2 cellular contexts compared by ENCODE assay signal in genomic region chr11:22337571-22338464, GRCh38.
TF ChIP-seq lines count a peak whose summit lies in the region.

Gene SLC17A6 (plus strand): TSS chr11:22338381. CDS start chr11:22338534, 153 bp downstream.

TF ChIP-seq in SK-N-SH, 30 proteins besides CTCF, POLR2A, EP300 and RAD21 (continued from another document):
- TF ChIP-seq REST (IDR thresholded peaks at IDR 0.05; ENCODE audit: low read depth, low read length) (peak; percentile 94), FOXJ3 (CRISPR knock-in tag; IDR thresholded peaks at IDR 0.05) (no peak), PBX3 (IDR thresholded peaks at IDR 0.05) (no peak)

TF ChIP-seq in SK-N-SH treated with all-trans-retinoic acid at 6 μM for 48 hours, 23 proteins besides CTCF, POLR2A, EP300 and RAD21 (continued from another document):
- TF ChIP-seq TSHZ2 (CRISPR knock-in tag; IDR thresholded peaks at IDR 0.05) = no peak
